In genomic region chr5:147098233-147098790, GRCh38 we compare ENCODE assay signal across 9 cellular contexts.
A peak's percentile ranks its signal among the peaks of the same experiment; 100 is the strongest.
DNase-seq lines count a peak whose midpoint lies in the region; TF ChIP-seq lines count a peak whose summit lies in the region.
"Had no signal": no experiment of that assay in that cellular context is flagged by ENCODE, and none has a peak within 500 bp of the region (broad histone marks: within the 10 kb centered on the region; RNA-seq: fewer than 3 reads in every experiment).

No MANE protein-coding gene starts in this region.

- TF ChIP-seq EP300 in stomach (IDR thresholded peaks at IDR 0.05), result no peak

- no peak overlapping the region for H3K27ac Mint-ChIP-seq in Calu3 (ENCODE audit: unreplicated experiment)
- H3K27ac Mint-ChIP-seq: naive B cell had no signal

- TF ChIP-seq CTCF in Calu3 (IDR thresholded peaks at IDR 0.05; ENCODE audit: unreplicated experiment) (peak; percentile 71), stomach (IDR thresholded peaks at IDR 0.05) (peak in 2 of 7 experiments; percentile 30 to 33)

- H3K4me1 ChIP-seq in stomach, result peaks cover 0 to 9% (median 7%) of the 10 kb centered on the region in 4 donors

- H3K36me3 ChIP-seq in stomach, result no peaks in the 10 kb centered on the region

- H3K9me3 Mint-ChIP-seq in Calu3 (ENCODE audit: low read depth, unreplicated experiment), result no peaks in the 10 kb centered on the region

- H3K4me3 Mint-ChIP-seq in Calu3 (ENCODE audit: low read depth, unreplicated experiment), result no peak overlapping the region
- H3K4me3 Mint-ChIP-seq: naive B cell had no signal

- H3K27ac ChIP-seq in temporal lobe (ENCODE audit: low read depth, low read length) (peak overlapping the region; percentile 42), stomach (no peak overlapping the region)

- H3K4me3 ChIP-seq in stomach, result no peak overlapping the region

- CTCF ChIA-PET in Calu3 (lab: Charles Lee), result interaction anchor here (0.9 to 4.4 kb wide), 4 partner anchors 71 to 271 kb away, joined by 3 to 93 read pairs (median 8); no protein-coding TSS in a partner anchor

- H3K36me3 Mint-ChIP-seq in Calu3 (ENCODE audit: insufficient read depth, unreplicated experiment), result no peaks in the 10 kb centered on the region
- H3K36me3 Mint-ChIP-seq: naive B cell had no signal

- BruUV-seq in Calu3 (replicated peaks; lab: Mats Ljungman, UMichigan), result no TSS peak

- H3K27me3 ChIP-seq in stomach, result no peaks in the 10 kb centered on the region

- H3K4me1 Mint-ChIP-seq in Calu3 (ENCODE audit: low read depth, unreplicated experiment), result no peaks in the 10 kb centered on the region
- H3K4me1 Mint-ChIP-seq: naive B cell had no signal

- TF ChIP-seq POLR2A in stomach (IDR thresholded peaks at IDR 0.05), result no peak

- intact Hi-C loops in Calu3 (cut with micrococcal nuclease; ENCODE audit: unreplicated experiment) (loop anchor here (1.0 to 2.0 kb wide), 2 partner anchors 92 to 270 kb away; no protein-coding TSS in a partner anchor), stomach (cut with DNase I; ENCODE audit: low total_unique reads) (no loop called here)

- no peaks in the 10 kb centered on the region for H3K27me3 Mint-ChIP-seq in Calu3 (ENCODE audit: unreplicated experiment)
- H3K27me3 Mint-ChIP-seq: naive B cell had no signal

- WGBS in stomach, 5 donors, result 13 to 31% (median 23%) methylated on average over 5 of the region's 5 CpGs

- no peaks in the 10 kb centered on the region for H3K9me3 ChIP-seq in stomach

- DNase-seq in Calu3 (peak; percentile 67), H4 (ENCODE audit: low spot score) (peak; percentile 56), NCI-H2029 (lab: John Stamatoyannopoulos, UW) (peak; percentile 83), amniotic epithelial cell (ENCODE audit: low read depth) (peak; percentile 67), hippocampal formation (lab: John Stamatoyannopoulos, UW) (peak; percentile 58 to 67), stomach (no peak), T-helper 1 cell (no peak)
- DNase-seq: naive B cell had no signal

Comparison
In these comparisons a context has a peak if more than half of its experiments do, and no peak if none do; other contexts are left out.
1. DNase-seq: peak in Calu3 (single experiment), H4 (single experiment), NCI-H2029 (single experiment), amniotic epithelial cell (single experiment) and hippocampal formation (2 of 2); none in stomach (single experiment) and T-helper 1 cell (0 of 5).